1 cellular context compared by ENCODE assay signal in the genomic region with DNA sequence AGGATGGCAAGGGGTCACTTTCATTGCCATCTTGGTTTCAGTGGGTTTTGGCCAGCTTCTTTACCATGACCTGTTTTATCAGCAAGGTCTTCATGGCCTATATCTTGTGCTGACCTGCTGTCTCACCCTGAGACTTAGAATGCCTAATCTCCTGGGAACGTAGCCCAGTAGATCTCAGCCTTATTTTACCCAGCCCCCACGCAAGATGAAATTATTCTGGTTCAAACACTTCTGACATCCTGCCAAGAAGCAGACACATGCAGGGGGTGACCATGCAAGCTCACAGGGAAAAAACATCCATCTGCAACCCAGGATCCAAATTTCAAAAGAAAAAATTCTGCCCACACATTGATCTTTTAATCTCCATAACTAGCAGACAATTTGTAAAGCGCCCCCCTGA.
TF ChIP-seq lines count a peak whose summit lies in the region.

No MANE protein-coding gene starts in this region.

TF ChIP-seq in HepG2, 621 proteins besides CTCF, POLR2A, EP300 and RAD21 (continued from another document):
- TF ChIP-seq DBP (CRISPR knock-in tag; IDR thresholded peaks at IDR 0.05; ENCODE audit: not compliant biosample characterization) (no peak), SIX1 (CRISPR knock-in tag; IDR thresholded peaks at IDR 0.05; ENCODE audit: borderline replicate concordance) (no peak)
